In genomic region chr2:218401834-218402370, GRCh38 we compare ENCODE assay signal across 8 cellular contexts. TPM values are rescaled to one million over a fixed set of nuclear protein-coding genes. Genes with fewer than 3 reads are reported as not detected.
A peak's percentile ranks its signal among the peaks of the same experiment; 100 is the strongest.
DNase-seq lines count a peak whose midpoint lies in the region; ATAC-seq, FAIRE-seq and TF ChIP-seq lines count a peak whose summit lies in the region.
"Had no signal": no experiment of that assay in that cellular context is flagged by ENCODE, and none has a peak within 500 bp of the region (broad histone marks: within the 10 kb centered on the region; RNA-seq: fewer than 3 reads in every experiment).

No MANE protein-coding gene starts in this region.

- no peaks in the 10 kb centered on the region for H3K27me3 ChIP-seq in keratinocyte (ENCODE audit: control insufficient read depth, extremely low read depth, insufficient read depth, low read length)
- H3K27me3 ChIP-seq in stomach smooth muscle (ENCODE audit: control insufficient read depth in 1 of 2, insufficient read depth in 2 of 2, low read length in 2 of 2) = no peaks in the 10 kb centered on the region

- H3K4me1 ChIP-seq in keratinocyte (ENCODE audit: control insufficient read depth, extremely low read depth, insufficient read depth, low read length) = peaks cover 34% of the 10 kb centered on the region
- H3K4me1 ChIP-seq in stomach smooth muscle (ENCODE audit: control insufficient read depth, insufficient read depth, low read length) = peaks cover 64% of the 10 kb centered on the region

- DNase-seq in HFF-Myc (ENCODE audit: extremely low read depth, low read depth) (no peak), keratinocyte (ENCODE audit: low read depth, low spot score) (no peak), NCI-H1048 (lab: John Stamatoyannopoulos, UW) (no peak), NAMALWA (ENCODE audit: low spot score) (no peak)
- no peak for DNase-seq in activated T-helper 1 cell treated with anti-CD3 and anti-CD28 coated beads, Interleukin-12 subunit alpha, Interleukin-12 subunit beta, Interleukin-2, Interleukin-4 antibody, amounts not matched to agents 30 ng/mL and 10 ng/mL and 1 ng/mL, durations not matched to agents 14 hours and 24 hours and 36 hours (ENCODE audit: low spot score)
- DNase-seq: NCI-H510A treated with DMSO at 0.1 percent for 48 hours had no signal

- no peak overlapping the region for H3K27ac Mint-ChIP-seq in activated T-helper 1 cell treated with anti-CD3 and anti-CD28 coated beads, Interleukin-12 subunit alpha, Interleukin-12 subunit beta, Interleukin-2, Interleukin-4 antibody, amounts not matched to agents 30 ng/mL and 10 ng/mL and 1 ng/mL, durations not matched to agents 14 hours and 24 hours and 36 hours

- intact Hi-C loops in activated T-helper 1 cell treated with anti-CD3 and anti-CD28 coated beads, Interleukin-12 subunit alpha, Interleukin-12 subunit beta, Interleukin-2, Interleukin-4 antibody, amounts not matched to agents 30 ng/mL and 10 ng/mL and 1 ng/mL, durations not matched to agents 14 hours and 24 hours and 36 hours (cut with micrococcal nuclease) = no loop called here

- no peaks in the 10 kb centered on the region for H3K9me1 ChIP-seq in keratinocyte (ENCODE audit: control insufficient read depth, extremely low read depth, insufficient read depth, low read length)

- H3K9me3 ChIP-seq in keratinocyte (ENCODE audit: control insufficient read depth, low read depth, low read length) (no peaks in the 10 kb centered on the region), stomach smooth muscle (ENCODE audit: control insufficient read depth in 2 of 2, low read length in 2 of 2) (no peaks in the 10 kb centered on the region)

- no peaks in the 10 kb centered on the region for H3K27me3 Mint-ChIP-seq in activated T-helper 1 cell treated with anti-CD3 and anti-CD28 coated beads, Interleukin-12 subunit alpha, Interleukin-12 subunit beta, Interleukin-2, Interleukin-4 antibody, amounts not matched to agents 30 ng/mL and 10 ng/mL and 1 ng/mL, durations not matched to agents 14 hours and 24 hours and 36 hours (ENCODE audit: insufficient read depth)

- H3K36me3 Mint-ChIP-seq in activated T-helper 1 cell treated with anti-CD3 and anti-CD28 coated beads, Interleukin-12 subunit alpha, Interleukin-12 subunit beta, Interleukin-2, Interleukin-4 antibody, amounts not matched to agents 30 ng/mL and 10 ng/mL and 1 ng/mL, durations not matched to agents 14 hours and 24 hours and 36 hours (ENCODE audit: low read depth) = peaks cover 13% of the 10 kb centered on the region

- H3K4me3 Mint-ChIP-seq in activated T-helper 1 cell treated with anti-CD3 and anti-CD28 coated beads, Interleukin-12 subunit alpha, Interleukin-12 subunit beta, Interleukin-2, Interleukin-4 antibody, amounts not matched to agents 30 ng/mL and 10 ng/mL and 1 ng/mL, durations not matched to agents 14 hours and 24 hours and 36 hours = peak overlapping the region; percentile 93

- FAIRE-seq in keratinocyte (lab: Jason Lieb, UNC) = no peak

- H4K20me1 ChIP-seq in keratinocyte (ENCODE audit: control insufficient read depth, extremely low read depth, insufficient read depth, low read length) = no peaks in the 10 kb centered on the region

- H3K79me2 ChIP-seq in keratinocyte (ENCODE audit: control insufficient read depth, insufficient read depth, low read length) = peaks cover 26% of the 10 kb centered on the region

- H3K9ac ChIP-seq in keratinocyte (ENCODE audit: control insufficient read depth, extremely low read depth, insufficient read depth, low read length) (peak overlapping the region; percentile 64), stomach smooth muscle (ENCODE audit: low read length in 2 of 2) (peak overlapping the region in 1 of 2 donors; percentile 53)

- H3K4me1 Mint-ChIP-seq in activated T-helper 1 cell treated with anti-CD3 and anti-CD28 coated beads, Interleukin-12 subunit alpha, Interleukin-12 subunit beta, Interleukin-2, Interleukin-4 antibody, amounts not matched to agents 30 ng/mL and 10 ng/mL and 1 ng/mL, durations not matched to agents 14 hours and 24 hours and 36 hours (ENCODE audit: low read depth) = peaks cover 25% of the 10 kb centered on the region

- no peak overlapping the region for H3K27ac ChIP-seq in keratinocyte (ENCODE audit: control insufficient read depth, insufficient read depth, low read length)
- H3K27ac ChIP-seq in stomach smooth muscle (ENCODE audit: low read length) = peak overlapping the region; percentile 46

- H3K36me3 ChIP-seq in keratinocyte (ENCODE audit: control insufficient read depth in 2 of 2, extremely low read depth in 1 of 2, insufficient read depth in 2 of 2, low read length in 2 of 2) (peaks cover 12 to 13% of the 10 kb centered on the region in 2 experiments), stomach smooth muscle (ENCODE audit: control insufficient read depth in 2 of 2, insufficient read depth in 2 of 2, low read length in 2 of 2) (peaks cover 16 to 21% of the 10 kb centered on the region in 2 donors)

- H2AFZ ChIP-seq in keratinocyte (ENCODE audit: control insufficient read depth, low read length) = no peak overlapping the region

- TF ChIP-seq CTCF in HFF-Myc (IDR thresholded peaks at IDR 0.05; ENCODE audit: low read depth, low read length, missing control alignments) (no peak), keratinocyte (optimal IDR thresholded peaks at IDR 0.05 in 1 of 3, IDR thresholded peaks at IDR 0.05 in 1 of 3, conservative IDR thresholded peaks at IDR 0.05 in 1 of 3; ENCODE audit: extremely low read depth in 1 of 3, insufficient read depth in 2 of 3, low read length in 3 of 3) (no peak)

- H3K4me2 ChIP-seq in keratinocyte (ENCODE audit: control insufficient read depth, extremely low read depth, insufficient read depth, low read depth, low read length) = peak overlapping the region; percentile 85

- dilution Hi-C loops in keratinocyte (cut with MboI; ENCODE audit: extremely low pct_ligation_motif_present, low sequenced_read_pairs) = no loop called here

- H3K4me3 ChIP-seq in HFF-Myc (replicated peaks; ENCODE audit: low read depth, low read length) = peak overlapping the region; percentile 76
- H3K4me3 ChIP-seq in keratinocyte (ENCODE audit: control insufficient read depth in 2 of 3, extremely low read depth in 1 of 3, insufficient read depth in 2 of 3, low read depth in 1 of 3, low read length in 3 of 3) = peak overlapping the region in 2 of 3 experiments; percentile 70 to 82
- peak overlapping the region in 1 of 2 donors; percentile 82 for H3K4me3 ChIP-seq in stomach smooth muscle (ENCODE audit: low read length in 2 of 2)

- no peak for ATAC-seq in HG03025 (IDR thresholded peaks at IDR 0.05; ENCODE audit: low FRiP score, unreplicated experiment)

- H3K9me3 Mint-ChIP-seq in activated T-helper 1 cell treated with anti-CD3 and anti-CD28 coated beads, Interleukin-12 subunit alpha, Interleukin-12 subunit beta, Interleukin-2, Interleukin-4 antibody, amounts not matched to agents 30 ng/mL and 10 ng/mL and 1 ng/mL, durations not matched to agents 14 hours and 24 hours and 36 hours = no peaks in the 10 kb centered on the region

RNA-seq across cellular contexts. Expression of gene CTDSP1, which starts 2.2 kb away (rescaled TPM):
- 105 and 106 TPM in 2 replicates for total RNA-seq in activated T-helper 1 cell treated with anti-CD3 and anti-CD28 coated beads, Interleukin-12 subunit alpha, Interleukin-12 subunit beta, Interleukin-2, Interleukin-4 antibody, amounts not matched to agents 30 ng/mL and 10 ng/mL and 1 ng/mL, durations not matched to agents 14 hours and 24 hours and 36 hours
- polyA plus RNA-seq in keratinocyte = 38.7 to 47.1 TPM (median 46.4 TPM) in 3 replicates
- 2.1 TPM for polyA plus RNA-seq in keratinocyte (2011; ENCODE audit: low read depth)
- polyA plus RNA-seq in keratinocyte (2011; cell fraction: cytosol; rRNA removed) = 32.1 and 48.6 TPM in 2 replicates
- 47.4 and 62.3 TPM in 2 replicates for polyA plus RNA-seq in keratinocyte (2011; cell fraction: nucleus; rRNA removed)
- polyA plus RNA-seq in keratinocyte (2012; ENCODE audit: low replicate concordance) = 27.5 and 40.3 TPM in 2 replicates
- polyA minus RNA-seq in keratinocyte = 54.2 to 141 TPM (median 62.4 TPM) in 3 replicates
- 56.6 TPM for polyA minus RNA-seq in keratinocyte (2011; cell fraction: cytosol; rRNA and poly(A)+ RNA removed)
- 23.5 and 24.3 TPM in 2 replicates for polyA minus RNA-seq in keratinocyte (2011; cell fraction: nucleus; rRNA and poly(A)+ RNA removed)

RNA-seq across cellular contexts. Expression of gene VIL1, which starts 17.0 kb away (rescaled TPM):
- total RNA-seq in activated T-helper 1 cell treated with anti-CD3 and anti-CD28 coated beads, Interleukin-12 subunit alpha, Interleukin-12 subunit beta, Interleukin-2, Interleukin-4 antibody, amounts not matched to agents 30 ng/mL and 10 ng/mL and 1 ng/mL, durations not matched to agents 14 hours and 24 hours and 36 hours = not detected in 2 replicates
- not detected in 3 replicates for polyA plus RNA-seq in keratinocyte
- polyA plus RNA-seq in keratinocyte (2011; ENCODE audit: low read depth) = not detected
- polyA plus RNA-seq in keratinocyte (2011; cell fraction: cytosol; rRNA removed) = not detected in 2 replicates
- not detected in 2 replicates for polyA plus RNA-seq in keratinocyte (2011; cell fraction: nucleus; rRNA removed)
- 0.38 TPM in 1 of 2 replicates, not detected in the other for polyA plus RNA-seq in keratinocyte (2012; ENCODE audit: low replicate concordance)
- polyA minus RNA-seq in keratinocyte = not detected in 3 replicates
- not detected for polyA minus RNA-seq in keratinocyte (2011; cell fraction: cytosol; rRNA and poly(A)+ RNA removed)
- polyA minus RNA-seq in keratinocyte (2011; cell fraction: nucleus; rRNA and poly(A)+ RNA removed) = not detected in 2 replicates

RNA-seq across cellular contexts. Expression of gene SLC11A1, which starts 19.8 kb away (rescaled TPM):
- total RNA-seq in activated T-helper 1 cell treated with anti-CD3 and anti-CD28 coated beads, Interleukin-12 subunit alpha, Interleukin-12 subunit beta, Interleukin-2, Interleukin-4 antibody, amounts not matched to agents 30 ng/mL and 10 ng/mL and 1 ng/mL, durations not matched to agents 14 hours and 24 hours and 36 hours = 0.05 and 0.27 TPM in 2 replicates
- polyA plus RNA-seq in keratinocyte = 0.46 to 1.2 TPM (median 0.70 TPM) in 3 replicates
- polyA plus RNA-seq in keratinocyte (2011; ENCODE audit: low read depth) = not detected
- 0.83 and 1.4 TPM in 2 replicates for polyA plus RNA-seq in keratinocyte (2011; cell fraction: cytosol; rRNA removed)
- polyA plus RNA-seq in keratinocyte (2011; cell fraction: nucleus; rRNA removed) = 1.1 and 1.6 TPM in 2 replicates
- 0.20 and 0.99 TPM in 2 replicates for polyA plus RNA-seq in keratinocyte (2012; ENCODE audit: low replicate concordance)
- 0.16 to 2.9 TPM (median 2.5 TPM) in 3 replicates for polyA minus RNA-seq in keratinocyte
- polyA minus RNA-seq in keratinocyte (2011; cell fraction: cytosol; rRNA and poly(A)+ RNA removed) = not detected
- 0.47 and 1.5 TPM in 2 replicates for polyA minus RNA-seq in keratinocyte (2011; cell fraction: nucleus; rRNA and poly(A)+ RNA removed)

RNA-seq across cellular contexts. Expression of gene CATIP, which starts 45.2 kb away (rescaled TPM):
- total RNA-seq in activated T-helper 1 cell treated with anti-CD3 and anti-CD28 coated beads, Interleukin-12 subunit alpha, Interleukin-12 subunit beta, Interleukin-2, Interleukin-4 antibody, amounts not matched to agents 30 ng/mL and 10 ng/mL and 1 ng/mL, durations not matched to agents 14 hours and 24 hours and 36 hours = not detected in 2 replicates
- polyA plus RNA-seq in keratinocyte = not detected in 3 replicates
- not detected for polyA plus RNA-seq in keratinocyte (2011; ENCODE audit: low read depth)
- polyA plus RNA-seq in keratinocyte (2011; cell fraction: cytosol; rRNA removed) = not detected in 2 replicates
- not detected in 2 replicates for polyA plus RNA-seq in keratinocyte (2011; cell fraction: nucleus; rRNA removed)
- polyA plus RNA-seq in keratinocyte (2012; ENCODE audit: low replicate concordance) = 0.05 TPM in 1 of 2 replicates, not detected in the other
- not detected in 3 replicates for polyA minus RNA-seq in keratinocyte
- polyA minus RNA-seq in keratinocyte (2011; cell fraction: cytosol; rRNA and poly(A)+ RNA removed) = not detected
- polyA minus RNA-seq in keratinocyte (2011; cell fraction: nucleus; rRNA and poly(A)+ RNA removed) = not detected in 2 replicates
